8 cellular contexts compared by ENCODE assay signal in genomic region chr9:124869986-124870560, GRCh38. TPM values are rescaled to one million over a fixed set of nuclear protein-coding genes. Genes with fewer than 3 reads are reported as not detected.
DNase-seq lines count a peak whose midpoint lies in the region; ATAC-seq and TF ChIP-seq lines count a peak whose summit lies in the region.

No MANE protein-coding gene starts in this region.

- no peak overlapping the region for H2BK20ac ChIP-seq in IMR-90 (ENCODE audit: low read depth, low read length)

- peak overlapping the region; percentile 61; the same call in 1 of the 3 replicates for H2BK15ac ChIP-seq in IMR-90 (ENCODE audit: low read depth, low read length)

- ATAC-seq in CD4-positive, alpha-beta T cell (ENCODE audit: poor library complexity) = peak; percentile 47
- ATAC-seq in GM19467 (IDR thresholded peaks at IDR 0.05; ENCODE audit: unreplicated experiment) = peak; percentile 33
- peak; percentile 2; the same call in 1 of the 2 replicates for ATAC-seq in IMR-90 (ENCODE audit: low read depth)
- peak; percentile 80 for ATAC-seq in stimulated activated effector memory CD8-positive, alpha-beta T cell treated with anti-CD3 and anti-CD28 coated beads, Interleukin-12 subunit alpha, Interleukin-12 subunit beta, amount 100 ng/mL, for 72 hours
- no peak for ATAC-seq in HG03108 (IDR thresholded peaks at IDR 0.05; ENCODE audit: unreplicated experiment)

- no peaks in the 10 kb centered on the region for H3K9me3 ChIP-seq in CD4-positive, alpha-beta T cell (ENCODE audit: control insufficient read depth, low read length)
- H3K9me3 ChIP-seq in IMR-90 (ENCODE audit: control insufficient read depth, insufficient read depth, low read length) = no peaks in the 10 kb centered on the region
- no peaks in the 10 kb centered on the region for H3K9me3 ChIP-seq in mucosa of stomach (ENCODE audit: control insufficient read depth, low read length)

- H3K4me3 ChIP-seq in IMR-90 (ENCODE audit: insufficient read depth, low read depth, low read length) = peak overlapping the region; percentile 69
- peak overlapping the region; percentile 88 for H3K4me3 ChIP-seq in mucosa of stomach (ENCODE audit: low read length)

- peak overlapping the region; percentile 96 for H2AK5ac ChIP-seq in IMR-90 (ENCODE audit: low read depth, low read length)

- peak overlapping the region; percentile 86 for H2BK5ac ChIP-seq in IMR-90 (ENCODE audit: low read depth, low read length, poor library complexity, severe bottlenecking)

- in situ Hi-C loops in IMR-90 (cut with MboI; ENCODE audit: low sequenced_read_pairs) = loop anchor here (10.0 kb wide), 1 partner anchor 275 kb away; the partner anchor contains the start of gene SCAI

- peak overlapping the region; percentile 98 for H3K4me2 ChIP-seq in IMR-90 (ENCODE audit: low read depth, low read length)

- H3K9me1 ChIP-seq in IMR-90 (ENCODE audit: insufficient read depth, low read length) = peaks cover 16% of the 10 kb centered on the region; the same call in 1 of the 2 replicates

- no peak for TF ChIP-seq CTCF in CD4-positive, alpha-beta T cell (IDR thresholded peaks at IDR 0.05)
- no peak for TF ChIP-seq CTCF in IMR-90 (conservative IDR thresholded peaks at IDR 0.05; ENCODE audit: low read depth, low read length)

- DNase-seq in CD4-positive, alpha-beta T cell = peak; percentile 51 to 85 (median 64)
- peak; percentile 37 for DNase-seq in IMR-90
- peak; percentile 83 to 85 for DNase-seq in activated CD4-positive, alpha-beta T cell treated with anti-CD3 and anti-CD28 coated beads for 24 hours (ENCODE audit: low read depth in 2 of 2)
- peak; percentile 80 to 95 for DNase-seq in stimulated activated effector memory CD8-positive, alpha-beta T cell treated with anti-CD3 and anti-CD28 coated beads, Interleukin-12 subunit alpha, Interleukin-12 subunit beta, amount 100 ng/mL, for 72 hours (ENCODE audit: low spot score in 2 of 2)

- no peak for TF ChIP-seq RAD21 in IMR-90 (IDR thresholded peaks at IDR 0.05; ENCODE audit: low read length)

- H3K27me3 Mint-ChIP-seq in CD4-positive, alpha-beta T cell = no peaks in the 10 kb centered on the region
- no peaks in the 10 kb centered on the region for H3K27me3 Mint-ChIP-seq in dendritic cell treated with granulocyte-macrophage colony-stimulating factor and Interleukin-4, amounts not matched to agents 40 ng/mL and 50 ng/mL, for 4 days

- CTCF ChIA-PET in CD4-positive, alpha-beta T cell (lab: Charles Lee) = interaction anchor here (1.1 to 3.6 kb wide), 4 partner anchors 9 to 98 kb away, joined by 3 to 21 read pairs (median 6); partner anchors contain the start of genes ARPC5L, RPL35 and WDR38
- CTCF ChIA-PET in IMR-90 (lab: Yijun Ruan, JAX) = no interaction called here

- dilution Hi-C loops in IMR-90 (cut with HindIII; ENCODE audit: low sequenced_read_pairs, unreplicated experiment) = no loop called here

- H3K4me1 ChIP-seq in IMR-90 (ENCODE audit: control insufficient read depth, insufficient read depth, low read length) = peaks cover 22% of the 10 kb centered on the region
- H3K4me1 ChIP-seq in mucosa of stomach (ENCODE audit: control insufficient read depth, insufficient read depth, low read length) = peaks cover 46% of the 10 kb centered on the region

- H3K27ac Mint-ChIP-seq in CD4-positive, alpha-beta T cell = peak overlapping the region; percentile 92
- H3K27ac Mint-ChIP-seq in dendritic cell treated with granulocyte-macrophage colony-stimulating factor and Interleukin-4, amounts not matched to agents 40 ng/mL and 50 ng/mL, for 4 days = peak overlapping the region; percentile 97
- peak overlapping the region; percentile 98 for H3K27ac Mint-ChIP-seq in stimulated activated effector memory CD8-positive, alpha-beta T cell treated with anti-CD3 and anti-CD28 coated beads, Interleukin-12 subunit alpha, Interleukin-12 subunit beta, amount 100 ng/mL, for 72 hours

- no peaks in the 10 kb centered on the region for H3K27me3 ChIP-seq in CD4-positive, alpha-beta T cell (ENCODE audit: control insufficient read depth, insufficient read depth, low read length)
- H3K27me3 ChIP-seq in IMR-90 (ENCODE audit: control insufficient read depth, insufficient read depth, low read length) (no peaks in the 10 kb centered on the region), mucosa of stomach (ENCODE audit: control insufficient read depth, insufficient read depth, low read length) (no peaks in the 10 kb centered on the region)

- H2BK120ac ChIP-seq in IMR-90 (ENCODE audit: low read depth, low read length) = peak overlapping the region; percentile 44; the same call in 1 of the 2 replicates

- peak overlapping the region; percentile 55 for H4K91ac ChIP-seq in IMR-90 (ENCODE audit: insufficient read depth, low read depth, low read length)

- H4K20me1 ChIP-seq in IMR-90 (ENCODE audit: insufficient read depth, low read length) = peaks cover 46% of the 10 kb centered on the region

- peak overlapping the region; percentile 73 to 90; a peak in 3 of 4 replicates for H4K8ac ChIP-seq in IMR-90 (ENCODE audit: low read depth in 2 of 2, low read length in 2 of 2)

- intact Hi-C loops in CD4-positive, alpha-beta T cell (cut with DNase I, micrococcal nuclease) = loop anchor here (2.0 to 10.0 kb wide), 8 partner anchors 71 to 837 kb away; partner anchors contain the start of genes HSPA5 (in 2 of the 2), GOLGA1 (in 1 of the 2), MAPKAP1 (in 1 of the 2) and PSMB7 (in 1 of the 2)
- intact Hi-C loops in IMR-90 (cut with micrococcal nuclease) = loop anchor here (2.0 to 5.0 kb wide), 2 partner anchors 273 to 502 kb away; partner anchors contain the start of gene SCAI
- intact Hi-C loops in dendritic cell treated with granulocyte-macrophage colony-stimulating factor and Interleukin-4, amounts not matched to agents 40 ng/mL and 50 ng/mL, for 4 days (cut with micrococcal nuclease) = no loop called here

- peak overlapping the region; percentile 96 for H3K23ac ChIP-seq in IMR-90 (ENCODE audit: low read depth, low read length)

- peaks cover 50% of the 10 kb centered on the region for H3K36me3 Mint-ChIP-seq in CD4-positive, alpha-beta T cell (ENCODE audit: low read depth)
- peaks cover 58% of the 10 kb centered on the region for H3K36me3 Mint-ChIP-seq in dendritic cell treated with granulocyte-macrophage colony-stimulating factor and Interleukin-4, amounts not matched to agents 40 ng/mL and 50 ng/mL, for 4 days (ENCODE audit: low read depth)
- peaks cover 72% of the 10 kb centered on the region for H3K36me3 Mint-ChIP-seq in stimulated activated effector memory CD8-positive, alpha-beta T cell treated with anti-CD3 and anti-CD28 coated beads, Interleukin-12 subunit alpha, Interleukin-12 subunit beta, amount 100 ng/mL, for 72 hours

- TF ChIP-seq POLR2A in IMR-90 (IDR thresholded peaks at IDR 0.05; ENCODE audit: low read depth, low read length) = no peak

- H3K4ac ChIP-seq in IMR-90 (ENCODE audit: low read depth, low read length) = peak overlapping the region; percentile 86

- H3K36me3 ChIP-seq in IMR-90 (ENCODE audit: control insufficient read depth, insufficient read depth, low read length) = peaks cover 25% of the 10 kb centered on the region
- H3K36me3 ChIP-seq in mucosa of stomach (ENCODE audit: control insufficient read depth, insufficient read depth, low read length) = peaks cover 3% of the 10 kb centered on the region

- BruUV-seq in IMR-90 (replicated peaks; lab: Mats Ljungman, UMichigan) = TSS peak; percentile 32

- H4K5ac ChIP-seq in IMR-90 (ENCODE audit: low read depth, low read length) = peak overlapping the region; percentile 10; the same call in 1 of the 2 replicates

- H3K18ac ChIP-seq in IMR-90 (ENCODE audit: low read depth, low read length) = peak overlapping the region; percentile 17

- peak overlapping the region; percentile 97 for H2AK9ac ChIP-seq in IMR-90 (replicated peaks; ENCODE audit: low read depth, low read length, poor library complexity)

- peak overlapping the region; percentile 88 for H2AFZ ChIP-seq in IMR-90 (replicated peaks; ENCODE audit: low read length, poor library complexity)

- peak overlapping the region; percentile 94 for H3K56ac ChIP-seq in IMR-90 (ENCODE audit: extremely low read depth, insufficient read depth, low read length)

- peaks cover 15 to 70% of the 10 kb centered on the region in 2 experiments; a peak in 3 of 4 replicates for H3K79me1 ChIP-seq in IMR-90 (ENCODE audit: low read depth in 1 of 2, low read length in 2 of 2)

- peaks cover 54% of the 10 kb centered on the region for H3K4me1 Mint-ChIP-seq in CD4-positive, alpha-beta T cell (ENCODE audit: low read depth)
- peaks cover 57% of the 10 kb centered on the region for H3K4me1 Mint-ChIP-seq in dendritic cell treated with granulocyte-macrophage colony-stimulating factor and Interleukin-4, amounts not matched to agents 40 ng/mL and 50 ng/mL, for 4 days (ENCODE audit: low read depth)
- peaks cover 63% of the 10 kb centered on the region for H3K4me1 Mint-ChIP-seq in stimulated activated effector memory CD8-positive, alpha-beta T cell treated with anti-CD3 and anti-CD28 coated beads, Interleukin-12 subunit alpha, Interleukin-12 subunit beta, amount 100 ng/mL, for 72 hours

- H3K9ac ChIP-seq in IMR-90 (ENCODE audit: low read depth, low read length) (peak overlapping the region; percentile 98), mucosa of stomach (ENCODE audit: low read length) (peak overlapping the region; percentile 97)

- WGBS in IMR-90 (ENCODE audit: extremely low coverage in 2 of 2, insufficient read length in 1 of 2), 2 experiments = 18% methylated on average over 4 of the region's 12 CpGs; no CpG with 5 or more reads in 1 of the 2 experiments

- peak overlapping the region; percentile 90 for H3K14ac ChIP-seq in IMR-90 (replicated peaks; ENCODE audit: low read depth, low read length)

- POLR2A ChIA-PET in CD4-positive, alpha-beta T cell (lab: Charles Lee) = interaction anchor here (0.5 to 1.8 kb wide), 7 partner anchors 9 to 451 kb away, joined by 3 to 21 read pairs (median 4); partner anchors contain the start of genes ARPC5L, HSPA5, NR6A1 and RPL35
- POLR2A ChIA-PET in IMR-90 (lab: Charles Lee; ENCODE audit: unreplicated experiment) = no interaction called here

- no peaks in the 10 kb centered on the region for H3K9me3 Mint-ChIP-seq in CD4-positive, alpha-beta T cell
- H3K9me3 Mint-ChIP-seq in dendritic cell treated with granulocyte-macrophage colony-stimulating factor and Interleukin-4, amounts not matched to agents 40 ng/mL and 50 ng/mL, for 4 days = no peaks in the 10 kb centered on the region
- H3K9me3 Mint-ChIP-seq in stimulated activated effector memory CD8-positive, alpha-beta T cell treated with anti-CD3 and anti-CD28 coated beads, Interleukin-12 subunit alpha, Interleukin-12 subunit beta, amount 100 ng/mL, for 72 hours = no peaks in the 10 kb centered on the region

- H3K27ac ChIP-seq in CD4-positive, alpha-beta T cell (ENCODE audit: low read depth, low read length) = peak overlapping the region; percentile 96
- peak overlapping the region; percentile 94 for H3K27ac ChIP-seq in IMR-90 (ENCODE audit: insufficient read depth, low read length)

- peak overlapping the region; percentile 92 for H3K4me3 Mint-ChIP-seq in CD4-positive, alpha-beta T cell
- peak overlapping the region; percentile 92 for H3K4me3 Mint-ChIP-seq in dendritic cell treated with granulocyte-macrophage colony-stimulating factor and Interleukin-4, amounts not matched to agents 40 ng/mL and 50 ng/mL, for 4 days
- H3K4me3 Mint-ChIP-seq in stimulated activated effector memory CD8-positive, alpha-beta T cell treated with anti-CD3 and anti-CD28 coated beads, Interleukin-12 subunit alpha, Interleukin-12 subunit beta, amount 100 ng/mL, for 72 hours = peak overlapping the region; percentile 91

RNA-seq across cellular contexts. Expression of gene ARPC5L, which starts 8.1 kb away (rescaled TPM):
- 10 to 100 TPM; 36.8 to 37.0 TPM for total RNA-seq in CD4-positive, alpha-beta T cell
- 11.1 and 19.7 TPM in 2 replicates for total RNA-seq in IMR-90 (2012; rRNA removed)
- polyA plus RNA-seq in IMR-90 (2012; rRNA removed) = 53.8 and 57.4 TPM in 2 replicates
- 40.2 and 49.0 TPM in 2 replicates for polyA plus RNA-seq in IMR-90 (2012; cell fraction: cytosol; rRNA removed)
- polyA plus RNA-seq in IMR-90 (2012; cell fraction: nucleus; rRNA removed; ENCODE audit: low replicate concordance) = 25.4 and 61.2 TPM in 2 replicates

RNA-seq across cellular contexts. Expression of gene RPL35, which starts 8.3 kb away (rescaled TPM):
- total RNA-seq in CD4-positive, alpha-beta T cell = 1,000 to 10,000 TPM; 2,088 to 2,142 TPM
- total RNA-seq in IMR-90 (2012; rRNA removed) = 881 and 1,151 TPM in 2 replicates
- polyA plus RNA-seq in IMR-90 (2012; rRNA removed) = 1,650 and 1,735 TPM in 2 replicates
- polyA plus RNA-seq in IMR-90 (2012; cell fraction: cytosol; rRNA removed) = 3,661 and 4,271 TPM in 2 replicates
- polyA plus RNA-seq in IMR-90 (2012; cell fraction: nucleus; rRNA removed; ENCODE audit: low replicate concordance) = 742 and 1,804 TPM in 2 replicates

RNA-seq across cellular contexts. Expression of gene WDR38, which starts 16.8 kb away (rescaled TPM):
- total RNA-seq in CD4-positive, alpha-beta T cell = not detected
- total RNA-seq in IMR-90 (2012; rRNA removed) = not detected in 2 replicates
- not detected in 2 replicates for polyA plus RNA-seq in IMR-90 (2012; rRNA removed)
- not detected in 2 replicates for polyA plus RNA-seq in IMR-90 (2012; cell fraction: cytosol; rRNA removed)
- polyA plus RNA-seq in IMR-90 (2012; cell fraction: nucleus; rRNA removed; ENCODE audit: low replicate concordance) = not detected in 2 replicates

Comparison
In these comparisons a context has a peak if more than half of its experiments do, and no peak if none do; other contexts are left out.
1. DNase-seq: peak in every context shown above with its lines; median percentile 88 in stimulated activated effector memory CD8-positive, alpha-beta T cell treated with anti-CD3 and anti-CD28 coated beads, Interleukin-12 subunit alpha, Interleukin-12 subunit beta, amount 100 ng/mL, for 72 hours; 84 in activated CD4-positive, alpha-beta T cell treated with anti-CD3 and anti-CD28 coated beads for 24 hours; 64 in CD4-positive, alpha-beta T cell; 37 in IMR-90.